21 cellular contexts compared by ENCODE assay signal in genomic region chr7:158771213-158771817, GRCh38.
"Had no signal": no experiment of that assay in that cellular context is flagged by ENCODE, and none has a peak within 500 bp of the region (broad histone marks: within the 10 kb centered on the region; RNA-seq: fewer than 3 reads in every experiment).

No MANE protein-coding gene starts in this region.

- H3K9me3 ChIP-seq: gastrocnemius medialis, left lung, spleen, thoracic aorta had no signal

- H3K4me3 Mint-ChIP-seq: activated B cell treated with CpG ODN at 0.5 μM for 24 hours; activated T-helper 1 cell treated with anti-CD3 and anti-CD28 coated beads, Interleukin-12 subunit alpha, Interleukin-12 subunit beta, Interleukin-2, Interleukin-4 antibody, amounts not matched to agents 30 ng/mL and 10 ng/mL and 1 ng/mL, durations not matched to agents 14 hours and 24 hours and 36 hours; nephron had no signal

- H3K27ac ChIP-seq: brain microvascular endothelial cell, dorsolateral prefrontal cortex, gastrocnemius medialis, left lung, SK-N-MC, spleen, thoracic aorta had no signal

- DNase-seq: activated B cell treated with CpG ODN at 0.5 μM for 24 hours; activated gamma-delta T cell treated with Interleukin-2 at 50 U/mL for 16 hours; activated T-cell treated with anti-CD3 and anti-CD28 coated beads for 4 hours; aorta; brain microvascular endothelial cell; central memory CD4-positive, alpha-beta T cell; dorsolateral prefrontal cortex; gastrocnemius medialis; head of caudate nucleus; kidney; left lung; mammary epithelial cell; midbrain; nucleus accumbens; posterior cingulate gyrus; spleen; stimulated activated CD4-positive, alpha-beta T cell treated with anti-CD3 and anti-CD28 coated beads, Interleukin-1b, Interleukin-23, amount 100 ng/mL, for 48 hours had no signal

- H3K4me1 Mint-ChIP-seq: activated B cell treated with CpG ODN at 0.5 μM for 24 hours, nephron had no signal

- H3K27me3 Mint-ChIP-seq: activated B cell treated with CpG ODN at 0.5 μM for 24 hours had no signal

- H3K27ac Mint-ChIP-seq: activated B cell treated with CpG ODN at 0.5 μM for 24 hours; activated T-helper 1 cell treated with anti-CD3 and anti-CD28 coated beads, Interleukin-12 subunit alpha, Interleukin-12 subunit beta, Interleukin-2, Interleukin-4 antibody, amounts not matched to agents 30 ng/mL and 10 ng/mL and 1 ng/mL, durations not matched to agents 14 hours and 24 hours and 36 hours; nephron had no signal

- H3K9me3 Mint-ChIP-seq: activated B cell treated with CpG ODN at 0.5 μM for 24 hours; activated T-helper 1 cell treated with anti-CD3 and anti-CD28 coated beads, Interleukin-12 subunit alpha, Interleukin-12 subunit beta, Interleukin-2, Interleukin-4 antibody, amounts not matched to agents 30 ng/mL and 10 ng/mL and 1 ng/mL, durations not matched to agents 14 hours and 24 hours and 36 hours; nephron had no signal

- ATAC-seq: gastrocnemius medialis, left lung had no signal

- H3K4me1 ChIP-seq: gastrocnemius medialis, left lung had no signal

- H3K4me3 ChIP-seq: dorsolateral prefrontal cortex, gastrocnemius medialis, left lung, SK-N-MC, spleen, thoracic aorta had no signal

- H3K27me3 ChIP-seq: brain microvascular endothelial cell, dorsolateral prefrontal cortex, gastrocnemius medialis, left lung, spleen had no signal
